In the genomic region with DNA sequence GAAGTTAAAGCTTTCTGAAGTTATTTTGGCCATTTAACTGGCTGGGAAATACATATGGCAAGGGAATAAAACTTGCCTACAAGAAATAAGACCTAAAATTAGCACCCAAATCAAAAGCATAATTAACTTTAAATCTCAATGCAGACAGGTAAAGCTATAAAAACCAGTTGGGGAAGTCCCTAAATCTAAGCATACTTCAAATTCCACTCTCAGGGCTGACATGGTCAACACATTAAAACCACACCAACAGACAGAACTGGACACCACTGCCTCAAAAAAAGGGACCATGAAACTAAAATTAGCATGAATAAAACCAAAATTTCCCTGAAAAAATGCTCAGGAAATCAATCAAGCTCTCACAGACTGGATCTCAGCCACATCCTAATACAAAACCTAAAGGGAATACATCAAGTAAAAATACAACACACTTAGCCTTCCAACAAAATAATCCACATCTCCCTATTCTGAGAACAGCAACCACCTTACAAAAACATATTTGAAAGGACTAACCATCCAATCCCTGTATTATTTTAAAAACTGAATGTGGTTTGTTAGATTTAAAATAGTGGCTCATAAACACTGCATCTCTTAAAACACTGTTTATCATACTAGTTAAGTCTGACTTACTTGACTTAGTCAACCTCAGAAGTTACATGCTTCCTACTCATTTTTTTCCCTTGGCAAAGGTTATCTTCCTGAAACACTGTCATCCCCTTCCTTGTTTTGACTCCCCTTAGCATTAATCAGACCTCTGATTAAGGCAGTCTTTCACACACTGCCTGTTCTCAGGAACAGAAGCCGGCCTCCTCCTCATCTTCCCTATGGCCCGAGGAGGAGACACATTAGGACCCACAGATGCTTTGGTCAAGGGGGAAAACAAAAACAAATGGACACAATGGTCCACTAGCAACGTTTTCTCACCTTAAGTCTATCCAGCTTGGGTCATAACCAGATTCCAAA, we compare ENCODE assay signal across 8 cellular contexts. TPM values are rescaled to one million over a fixed set of nuclear protein-coding genes. Genes with fewer than 3 reads are reported as not detected.
A peak's percentile ranks its signal among the peaks of the same experiment; 100 is the strongest.
DNase-seq lines count a peak whose midpoint lies in the region; ATAC-seq and TF ChIP-seq lines count a peak whose summit lies in the region.

No MANE protein-coding gene starts in this region.

- no peaks in the 10 kb centered on the region for H3K27me3 Mint-ChIP-seq in T-helper 2 cell treated with Interferon-gamma antibody and Interleukin-4, amounts not matched to agents 5 μg/mL and 100 μg/mL, for 36 hours (ENCODE audit: low read depth)
- no peaks in the 10 kb centered on the region for H3K27me3 Mint-ChIP-seq in activated T-helper 17 cell treated with anti-CD3 and anti-CD28 coated beads, Interleukin-2, amount 50 U/mL, for 72 hours

- no peak overlapping the region for H3K4me3 ChIP-seq in hepatocyte
- H3K4me3 ChIP-seq in tibial artery = peak overlapping the region in 1 of 2 donors; percentile 12

- H3K36me3 ChIP-seq in hepatocyte (replicated peaks; ENCODE audit: insufficient read depth, low read depth) (no peaks in the 10 kb centered on the region), tibial artery (peaks cover 9 to 22% (median 17%) of the 10 kb centered on the region in 3 donors)

- DNase-seq in T-helper 2 cell treated with Interferon-gamma antibody and Interleukin-4, amounts not matched to agents 5 μg/mL and 100 μg/mL, for 36 hours (ENCODE audit: low spot score) = no peak
- DNase-seq in T-helper 2 cell (no peak), hepatocyte (ENCODE audit: low spot score) (no peak), tibial artery (no peak)
- DNase-seq in stimulated activated naive CD8-positive, alpha-beta T cell treated with anti-CD3 and anti-CD28 coated beads, Interleukin-15, Interleukin-2, amounts not matched to agents 100 U/mL and 50 U/mL, for 24 hours = no peak
- DNase-seq in stimulated activated CD4-positive, alpha-beta T cell treated with anti-CD3 and anti-CD28 coated beads, Interleukin-2, amount 100 ng/mL, for 48 hours = no peak
- DNase-seq in stimulated activated naive CD4-positive, alpha-beta T cell (lab: John Stamatoyannopoulos, UW) = no peak

- peaks cover 100% of the 10 kb centered on the region for H4K20me1 ChIP-seq in hepatocyte (ENCODE audit: insufficient read depth, poor library complexity, severe bottlenecking)

- peak; percentile 75 for ATAC-seq in activated T-helper 17 cell treated with anti-CD3 and anti-CD28 coated beads, Interleukin-2, amount 50 U/mL, for 72 hours (replicated peaks)
- peak; percentile 34 for ATAC-seq in stimulated activated naive CD8-positive, alpha-beta T cell treated with anti-CD3 and anti-CD28 coated beads, Interleukin-15, Interleukin-2, amounts not matched to agents 100 U/mL and 50 U/mL, for 24 hours

- peak overlapping the region; percentile 73 for H3K27ac Mint-ChIP-seq in T-helper 2 cell treated with Interferon-gamma antibody and Interleukin-4, amounts not matched to agents 5 μg/mL and 100 μg/mL, for 36 hours
- peak overlapping the region; percentile 88 for H3K27ac Mint-ChIP-seq in activated T-helper 17 cell treated with anti-CD3 and anti-CD28 coated beads, Interleukin-2, amount 50 U/mL, for 72 hours

- H3K27me3 ChIP-seq in hepatocyte = no peaks in the 10 kb centered on the region
- no peaks in the 10 kb centered on the region for H3K27me3 ChIP-seq in tibial artery

- peak overlapping the region; percentile 93 for H3K4me2 ChIP-seq in hepatocyte

- H2AFZ ChIP-seq in hepatocyte = no peak overlapping the region

- H3K9me3 Mint-ChIP-seq in T-helper 2 cell treated with Interferon-gamma antibody and Interleukin-4, amounts not matched to agents 5 μg/mL and 100 μg/mL, for 36 hours = no peaks in the 10 kb centered on the region
- H3K9me3 Mint-ChIP-seq in activated T-helper 17 cell treated with anti-CD3 and anti-CD28 coated beads, Interleukin-2, amount 50 U/mL, for 72 hours = no peaks in the 10 kb centered on the region

- peaks cover 79% of the 10 kb centered on the region for H3K4me1 Mint-ChIP-seq in T-helper 2 cell treated with Interferon-gamma antibody and Interleukin-4, amounts not matched to agents 5 μg/mL and 100 μg/mL, for 36 hours (ENCODE audit: low read depth)
- H3K4me1 Mint-ChIP-seq in activated T-helper 17 cell treated with anti-CD3 and anti-CD28 coated beads, Interleukin-2, amount 50 U/mL, for 72 hours = peaks cover 84% of the 10 kb centered on the region

- H3K4me1 ChIP-seq in hepatocyte (ENCODE audit: insufficient read depth) (peaks cover 89% of the 10 kb centered on the region), tibial artery (peaks cover 5 to 98% (median 83%) of the 10 kb centered on the region in 4 donors)

- peak overlapping the region; percentile 100 for H3K4me3 Mint-ChIP-seq in T-helper 2 cell treated with Interferon-gamma antibody and Interleukin-4, amounts not matched to agents 5 μg/mL and 100 μg/mL, for 36 hours
- H3K4me3 Mint-ChIP-seq in activated T-helper 17 cell treated with anti-CD3 and anti-CD28 coated beads, Interleukin-2, amount 50 U/mL, for 72 hours = peak overlapping the region; percentile 99

- no peaks in the 10 kb centered on the region for H3K9me2 ChIP-seq in hepatocyte (replicated peaks; ENCODE audit: insufficient read depth)

- H3K27ac ChIP-seq in hepatocyte (peak overlapping the region; percentile 47), tibial artery (no peak overlapping the region)

- H3K9me3 ChIP-seq in hepatocyte (ENCODE audit: low read depth) = no peaks in the 10 kb centered on the region
- H3K9me3 ChIP-seq in tibial artery = no peaks in the 10 kb centered on the region

- TF ChIP-seq CTCF in hepatocyte (IDR thresholded peaks at IDR 0.05; ENCODE audit: poor library complexity) = no peak
- no peak for TF ChIP-seq CTCF in tibial artery (IDR thresholded peaks at IDR 0.05)

- H3K79me2 ChIP-seq in hepatocyte = peaks cover 100% of the 10 kb centered on the region

- peaks cover 93% of the 10 kb centered on the region for H3K36me3 Mint-ChIP-seq in T-helper 2 cell treated with Interferon-gamma antibody and Interleukin-4, amounts not matched to agents 5 μg/mL and 100 μg/mL, for 36 hours (ENCODE audit: low read depth)
- peaks cover 100% of the 10 kb centered on the region for H3K36me3 Mint-ChIP-seq in activated T-helper 17 cell treated with anti-CD3 and anti-CD28 coated beads, Interleukin-2, amount 50 U/mL, for 72 hours (ENCODE audit: low read depth)

- intact Hi-C loops in tibial artery (cut with DNase I; ENCODE audit: low total_unique reads) = no loop called here

- 17% methylated on average over 3 of the region's 3 CpGs for WGBS in hepatocyte (ENCODE audit: low lambda C conversion rate, missing lambda C conversion rate)

RNA-seq across cellular contexts. Expression of gene TRA2B, which starts 8.3 kb away (rescaled TPM):
- total RNA-seq in activated T-helper 17 cell treated with anti-CD3 and anti-CD28 coated beads, Interleukin-2, amount 50 U/mL, for 72 hours = 100 to 1,000 TPM; 158 to 232 TPM
- 129 and 135 TPM in 2 replicates for total RNA-seq in hepatocyte
- 93.6 and 113 TPM in 2 replicates for polyA plus RNA-seq in hepatocyte
